Comparison of ENCODE assay signal across 8 cellular contexts in genomic region chr6:141326426-141326825, GRCh38.
DNase-seq lines count a peak whose midpoint lies in the region; ATAC-seq and TF ChIP-seq lines count a peak whose summit lies in the region.

No MANE protein-coding gene starts in this region.

- H3K27me3 ChIP-seq in RWPE2 (ENCODE audit: insufficient read depth, poor library complexity, severe bottlenecking) (no peaks in the 10 kb centered on the region), breast epithelium (no peaks in the 10 kb centered on the region), muscle layer of duodenum (ENCODE audit: low read depth, low read length) (no peaks in the 10 kb centered on the region)

- H3K4me3 ChIP-seq in RWPE2 (ENCODE audit: severe bottlenecking) (no peak overlapping the region), breast epithelium (peak overlapping the region in 2 of 3 donors; percentile 13 to 49), muscle layer of duodenum (ENCODE audit: low read depth in 1 of 2, low read length in 2 of 2) (peak overlapping the region; percentile 2 to 44)

- ATAC-seq in GM21526 (IDR thresholded peaks at IDR 0.05; ENCODE audit: low FRiP score, unreplicated experiment) (peak; percentile 54), RWPE2 (ENCODE audit: low read depth) (peak; percentile 99), GM19023 (IDR thresholded peaks at IDR 0.05; ENCODE audit: unreplicated experiment) (no peak)

- DNase-seq in A172 (ENCODE audit: low spot score), result peak; percentile 94
- DNase-seq in RWPE2 (ENCODE audit: low spot score), result peak; percentile 66
- no peak for DNase-seq in breast epithelium (ENCODE audit: low spot score in 2 of 2)
- no peak for DNase-seq in NCI-H1048 (lab: John Stamatoyannopoulos, UW)
- no peak for DNase-seq in AML-193 (lab: John Stamatoyannopoulos, UW)

- H3K36me3 ChIP-seq in RWPE2 (ENCODE audit: low read depth) (no peaks in the 10 kb centered on the region), breast epithelium (no peaks in the 10 kb centered on the region), muscle layer of duodenum (ENCODE audit: control insufficient read depth in 1 of 2, insufficient read depth in 2 of 2, low read length in 2 of 2) (no peaks in the 10 kb centered on the region)

- H3K27ac ChIP-seq in RWPE2 (ENCODE audit: poor library complexity, severe bottlenecking) (peak overlapping the region; percentile 62), breast epithelium (no peak overlapping the region), muscle layer of duodenum (ENCODE audit: low read length) (no peak overlapping the region)

- H3K4me1 ChIP-seq in RWPE2 (ENCODE audit: insufficient read depth, poor library complexity, severe bottlenecking) (peaks cover 11% of the 10 kb centered on the region), breast epithelium (no peaks in the 10 kb centered on the region), muscle layer of duodenum (ENCODE audit: control insufficient read depth in 1 of 2, insufficient read depth in 2 of 2, low read length in 2 of 2) (no peaks in the 10 kb centered on the region)

- H3K9me3 ChIP-seq in RWPE2 (ENCODE audit: severe bottlenecking), result no peaks in the 10 kb centered on the region
- no peaks in the 10 kb centered on the region for H3K9me3 ChIP-seq in breast epithelium
- no peaks in the 10 kb centered on the region for H3K9me3 ChIP-seq in muscle layer of duodenum (ENCODE audit: control insufficient read depth in 1 of 2, low read length in 2 of 2)

- intact Hi-C loops in breast epithelium (cut with DNase I; ENCODE audit: low total_unique reads), result no loop called here

- TF ChIP-seq CTCF in RWPE2 (IDR thresholded peaks at IDR 0.05; ENCODE audit: poor library complexity, severe bottlenecking), result no peak
- TF ChIP-seq CTCF in breast epithelium (IDR thresholded peaks at IDR 0.05), result no peak

- TF ChIP-seq POLR2A in breast epithelium (IDR thresholded peaks at IDR 0.05), result no peak

Comparison
In these comparisons a context has a peak if more than half of its experiments do, and no peak if none do; other contexts are left out.
1. DNase-seq: peak in A172 (single experiment) and RWPE2 (single experiment); none in breast epithelium (0 of 2), NCI-H1048 (single experiment) and AML-193 (0 of 2).